Comparison of ENCODE assay signal across 2 cellular contexts in the genomic region with DNA sequence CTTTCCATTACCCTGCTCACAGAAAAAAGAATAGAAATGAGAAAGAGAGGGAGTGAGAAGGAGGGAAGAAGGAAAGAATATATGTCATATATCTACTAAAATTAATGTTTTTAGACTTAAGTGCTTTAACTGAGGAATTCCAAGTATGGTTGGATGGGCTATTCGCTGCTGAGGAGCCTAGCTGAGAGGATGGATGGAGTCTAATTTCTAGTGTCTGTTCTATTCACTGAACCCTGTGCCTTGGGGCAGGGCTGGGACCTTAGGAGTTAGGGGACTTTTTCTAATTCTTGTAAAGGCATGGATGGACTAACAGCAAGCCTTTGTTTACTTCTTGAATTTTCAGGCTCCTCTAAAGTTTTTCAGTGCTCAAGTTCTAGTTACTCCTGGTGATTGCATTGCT.
TF ChIP-seq lines count a peak whose summit lies in the region.

No MANE protein-coding gene starts in this region.

TF ChIP-seq in SK-N-SH treated with all-trans-retinoic acid at 6 μM for 48 hours, 23 proteins besides CTCF, POLR2A, EP300 and RAD21 (continued from another document):
- TF ChIP-seq CREB5 (CRISPR knock-in tag; IDR thresholded peaks at IDR 0.05; ENCODE audit: low read depth) = no peak
- TF ChIP-seq ZNF565 (CRISPR knock-in tag; conservative IDR thresholded peaks at IDR 0.05; ENCODE audit: low read depth) = no peak
- TF ChIP-seq BACH2 (CRISPR knock-in tag; IDR thresholded peaks at IDR 0.05; ENCODE audit: borderline replicate concordance) = no peak
- no peak for TF ChIP-seq ZC3H10 (CRISPR knock-in tag; IDR thresholded peaks at IDR 0.05)

TF ChIP-seq in SK-N-SH, 30 proteins besides CTCF, POLR2A, EP300 and RAD21 (continued from another document):
- TF ChIP-seq, protein P1, sequence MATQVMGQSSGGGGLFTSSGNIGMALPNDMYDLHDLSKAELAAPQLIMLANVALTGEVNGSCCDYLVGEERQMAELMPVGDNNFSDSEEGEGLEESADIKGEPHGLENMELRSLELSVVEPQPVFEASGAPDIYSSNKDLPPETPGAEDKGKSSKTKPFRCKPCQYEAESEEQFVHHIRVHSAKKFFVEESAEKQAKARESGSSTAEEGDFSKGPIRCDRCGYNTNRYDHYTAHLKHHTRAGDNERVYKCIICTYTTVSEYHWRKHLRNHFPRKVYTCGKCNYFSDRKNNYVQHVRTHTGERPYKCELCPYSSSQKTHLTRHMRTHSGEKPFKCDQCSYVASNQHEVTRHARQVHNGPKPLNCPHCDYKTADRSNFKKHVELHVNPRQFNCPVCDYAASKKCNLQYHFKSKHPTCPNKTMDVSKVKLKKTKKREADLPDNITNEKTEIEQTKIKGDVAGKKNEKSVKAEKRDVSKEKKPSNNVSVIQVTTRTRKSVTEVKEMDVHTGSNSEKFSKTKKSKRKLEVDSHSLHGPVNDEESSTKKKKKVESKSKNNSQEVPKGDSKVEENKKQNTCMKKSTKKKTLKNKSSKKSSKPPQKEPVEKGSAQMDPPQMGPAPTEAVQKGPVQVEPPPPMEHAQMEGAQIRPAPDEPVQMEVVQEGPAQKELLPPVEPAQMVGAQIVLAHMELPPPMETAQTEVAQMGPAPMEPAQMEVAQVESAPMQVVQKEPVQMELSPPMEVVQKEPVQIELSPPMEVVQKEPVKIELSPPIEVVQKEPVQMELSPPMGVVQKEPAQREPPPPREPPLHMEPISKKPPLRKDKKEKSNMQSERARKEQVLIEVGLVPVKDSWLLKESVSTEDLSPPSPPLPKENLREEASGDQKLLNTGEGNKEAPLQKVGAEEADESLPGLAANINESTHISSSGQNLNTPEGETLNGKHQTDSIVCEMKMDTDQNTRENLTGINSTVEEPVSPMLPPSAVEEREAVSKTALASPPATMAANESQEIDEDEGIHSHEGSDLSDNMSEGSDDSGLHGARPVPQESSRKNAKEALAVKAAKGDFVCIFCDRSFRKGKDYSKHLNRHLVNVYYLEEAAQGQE (IDR thresholded peaks at IDR 0.05; ENCODE audit: low read depth, low read length) = no peak
- no peak for TF ChIP-seq ELF1 (IDR thresholded peaks at IDR 0.05)
- TF ChIP-seq, protein P2, sequence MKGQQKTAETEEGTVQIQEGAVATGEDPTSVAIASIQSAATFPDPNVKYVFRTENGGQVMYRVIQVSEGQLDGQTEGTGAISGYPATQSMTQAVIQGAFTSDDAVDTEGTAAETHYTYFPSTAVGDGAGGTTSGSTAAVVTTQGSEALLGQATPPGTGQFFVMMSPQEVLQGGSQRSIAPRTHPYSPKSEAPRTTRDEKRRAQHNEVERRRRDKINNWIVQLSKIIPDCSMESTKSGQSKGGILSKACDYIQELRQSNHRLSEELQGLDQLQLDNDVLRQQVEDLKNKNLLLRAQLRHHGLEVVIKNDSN (IDR thresholded peaks at IDR 0.05; ENCODE audit: borderline replicate concordance, low read depth) = no peak
